ENCODE assay signal across 22 cellular contexts in genomic region chr1:64850846-64851245, GRCh38.
A peak's percentile ranks its signal among the peaks of the same experiment; 100 is the strongest.
DNase-seq lines count a peak whose midpoint lies in the region; ATAC-seq and TF ChIP-seq lines count a peak whose summit lies in the region.
"Had no signal": no experiment of that assay in that cellular context is flagged by ENCODE, and none has a peak within 500 bp of the region (broad histone marks: within the 10 kb centered on the region; RNA-seq: fewer than 3 reads in every experiment).

No MANE protein-coding gene starts in this region.

- H3K4me1 Mint-ChIP-seq in natural killer cell (peaks cover 18 to 45% of the 10 kb centered on the region in 2 donors), T-helper 17 cell (peaks cover 8% of the 10 kb centered on the region)
- peaks cover 4 to 12% of the 10 kb centered on the region in 2 donors for H3K4me1 Mint-ChIP-seq in natural killer cell treated with Interleukin-12 subunit alpha and Interleukin-12 subunit beta and Interleukin-15 and Interleukin-18, amount 100 ng/mL, for 72 hours (ENCODE audit: low read depth in 2 of 2)
- H3K4me1 Mint-ChIP-seq in naive thymus-derived CD4-positive, alpha-beta T cell = peaks cover 0 to 6% (median 3%) of the 10 kb centered on the region in 7 donors

- no peaks in the 10 kb centered on the region for H3K27me3 Mint-ChIP-seq in natural killer cell (ENCODE audit: low read depth in 2 of 2)
- no peaks in the 10 kb centered on the region for H3K27me3 Mint-ChIP-seq in natural killer cell treated with Interleukin-12 subunit alpha and Interleukin-12 subunit beta and Interleukin-15 and Interleukin-18, amount 100 ng/mL, for 72 hours
- H3K27me3 Mint-ChIP-seq in T-helper 17 cell = no peaks in the 10 kb centered on the region
- H3K27me3 Mint-ChIP-seq in naive thymus-derived CD4-positive, alpha-beta T cell = no peaks in the 10 kb centered on the region

- H3K4me3 ChIP-seq in naive thymus-derived CD4-positive, alpha-beta T cell (ENCODE audit: low read length) = no peak overlapping the region
- H3K4me3 ChIP-seq: BLaER1 had no signal

- POLR2A ChIA-PET in naive thymus-derived CD4-positive, alpha-beta T cell (lab: Charles Lee) = interaction anchor here (1.0 to 1.1 kb wide), 2 partner anchors 192 to 200 kb away, joined by 3 to 4 read pairs; no protein-coding TSS in a partner anchor

- H3K27ac Mint-ChIP-seq in natural killer cell = peak overlapping the region; percentile 76 to 84
- H3K27ac Mint-ChIP-seq in natural killer cell treated with Interleukin-12 subunit alpha and Interleukin-12 subunit beta and Interleukin-15 and Interleukin-18, amount 100 ng/mL, for 72 hours = peak overlapping the region in 1 of 2 donors; percentile 29
- H3K27ac Mint-ChIP-seq in T-helper 17 cell = peak overlapping the region; percentile 89
- peak overlapping the region in 4 of 9 donors; percentile 26 to 76 (median 58) for H3K27ac Mint-ChIP-seq in naive thymus-derived CD4-positive, alpha-beta T cell
- H3K27ac Mint-ChIP-seq: CD8-positive, alpha-beta T cell had no signal

- no peaks in the 10 kb centered on the region for H3K9me3 ChIP-seq in T-helper 17 cell (ENCODE audit: control insufficient read depth, low read length, poor library complexity, severe bottlenecking)
- H3K9me3 ChIP-seq in naive thymus-derived CD4-positive, alpha-beta T cell (ENCODE audit: control insufficient read depth in 2 of 3, low read length in 3 of 3) = no peaks in the 10 kb centered on the region
- H3K9me3 ChIP-seq: BLaER1 had no signal

- no peak for TF ChIP-seq CTCF in natural killer cell (IDR thresholded peaks at IDR 0.05)

- H3K27ac ChIP-seq in naive thymus-derived CD4-positive, alpha-beta T cell (ENCODE audit: low read depth, low read length) = no peak overlapping the region
- H3K27ac ChIP-seq: BLaER1 had no signal

- no peaks in the 10 kb centered on the region for H3K9me3 Mint-ChIP-seq in natural killer cell
- no peaks in the 10 kb centered on the region for H3K9me3 Mint-ChIP-seq in natural killer cell treated with Interleukin-12 subunit alpha and Interleukin-12 subunit beta and Interleukin-15 and Interleukin-18, amount 100 ng/mL, for 72 hours
- peaks cover 0 to 2% (median 0%) of the 10 kb centered on the region in 11 donors for H3K9me3 Mint-ChIP-seq in naive thymus-derived CD4-positive, alpha-beta T cell
- H3K9me3 Mint-ChIP-seq: CD8-positive, alpha-beta T cell had no signal

- no peaks in the 10 kb centered on the region for H3K27me3 ChIP-seq in naive thymus-derived CD4-positive, alpha-beta T cell (ENCODE audit: control insufficient read depth in 2 of 2, insufficient read depth in 2 of 2, low read length in 2 of 2)
- H3K27me3 ChIP-seq: BLaER1 had no signal

- H3K4me3 Mint-ChIP-seq in natural killer cell (no peak overlapping the region), T-helper 17 cell (no peak overlapping the region)
- H3K4me3 Mint-ChIP-seq in natural killer cell treated with Interleukin-12 subunit alpha and Interleukin-12 subunit beta and Interleukin-15 and Interleukin-18, amount 100 ng/mL, for 72 hours = no peak overlapping the region
- no peak overlapping the region for H3K4me3 Mint-ChIP-seq in naive thymus-derived CD4-positive, alpha-beta T cell
- H3K4me3 Mint-ChIP-seq: CD8-positive, alpha-beta T cell had no signal

- CTCF ChIA-PET in naive thymus-derived CD4-positive, alpha-beta T cell (lab: Charles Lee) = interaction anchor here (0.7 kb wide), 1 partner anchor 191 kb away, joined by 3 read pairs; no protein-coding TSS in a partner anchor

- peaks cover 28 to 99% (median 28%) of the 10 kb centered on the region in 3 experiments for H3K36me3 ChIP-seq in naive thymus-derived CD4-positive, alpha-beta T cell (ENCODE audit: control insufficient read depth in 2 of 3, insufficient read depth in 3 of 3, low read length in 3 of 3)

- DNase-seq in natural killer cell = no peak
- no peak for DNase-seq in natural killer cell treated with Interleukin-12 subunit alpha and Interleukin-12 subunit beta and Interleukin-15 and Interleukin-18, amount 100 ng/mL, for 72 hours (ENCODE audit: low spot score)
- no peak for DNase-seq in T-helper 17 cell
- DNase-seq in cerebellum (ENCODE audit: low spot score) = peak; percentile 73
- no peak for DNase-seq in stimulated activated CD4-positive, alpha-beta T cell treated with anti-CD3 and anti-CD28 coated beads, Interleukin-4, amount 100 ng/mL, for 4 hours
- DNase-seq in NOMO-1 treated with DMSO at 0.1 percent for 48 hours (lab: John Stamatoyannopoulos, UW; ENCODE audit: unreplicated experiment) = no peak
- DNase-seq in SIG-M5 treated with dmso at 0.1 percent for 504 hours (lab: John Stamatoyannopoulos, UW; ENCODE audit: unreplicated experiment) = no peak
- DNase-seq in naive thymus-derived CD4-positive, alpha-beta T cell = no peak
- DNase-seq: CD8-positive, alpha-beta T cell; DMS53; EL; GOT3; MM.1S; NCI-H1092; NCI-H1436 treated with DMSO at 0.1 percent for 48 hours; NCI-H2081; NCI-H510A; NCI-H774; PC-3; RPMI8226; SHP77 treated with DMSO at 0.1 percent for 48 hours had no signal

- peaks cover 11% of the 10 kb centered on the region for H3K36me3 Mint-ChIP-seq in natural killer cell
- H3K36me3 Mint-ChIP-seq in natural killer cell treated with Interleukin-12 subunit alpha and Interleukin-12 subunit beta and Interleukin-15 and Interleukin-18, amount 100 ng/mL, for 72 hours = peaks cover 6% of the 10 kb centered on the region
- H3K36me3 Mint-ChIP-seq in T-helper 17 cell (ENCODE audit: low read depth) = peaks cover 7% of the 10 kb centered on the region
- H3K36me3 Mint-ChIP-seq in naive thymus-derived CD4-positive, alpha-beta T cell = peaks cover 14 to 75% (median 20%) of the 10 kb centered on the region in 5 donors

- H3K4me1 ChIP-seq in naive thymus-derived CD4-positive, alpha-beta T cell (ENCODE audit: control insufficient read depth in 2 of 2, insufficient read depth in 2 of 2, low read length in 2 of 2) = no peaks in the 10 kb centered on the region
- H3K4me1 ChIP-seq: BLaER1 had no signal

- ATAC-seq in natural killer cell = no peak
- no peak for ATAC-seq in natural killer cell treated with Interleukin-12 subunit alpha and Interleukin-12 subunit beta and Interleukin-15 and Interleukin-18, amount 100 ng/mL, for 72 hours
- ATAC-seq in T-helper 17 cell = no peak
- ATAC-seq in naive thymus-derived CD4-positive, alpha-beta T cell = no peak
- ATAC-seq: CD8-positive, alpha-beta T cell; PC-3 had no signal

- intact Hi-C loops in natural killer cell (cut with micrococcal nuclease) = no loop called here
- intact Hi-C loops in naive thymus-derived CD4-positive, alpha-beta T cell (cut with micrococcal nuclease) = no loop called here
